ENCODE assay signal across 9 cellular contexts in the genomic region with DNA sequence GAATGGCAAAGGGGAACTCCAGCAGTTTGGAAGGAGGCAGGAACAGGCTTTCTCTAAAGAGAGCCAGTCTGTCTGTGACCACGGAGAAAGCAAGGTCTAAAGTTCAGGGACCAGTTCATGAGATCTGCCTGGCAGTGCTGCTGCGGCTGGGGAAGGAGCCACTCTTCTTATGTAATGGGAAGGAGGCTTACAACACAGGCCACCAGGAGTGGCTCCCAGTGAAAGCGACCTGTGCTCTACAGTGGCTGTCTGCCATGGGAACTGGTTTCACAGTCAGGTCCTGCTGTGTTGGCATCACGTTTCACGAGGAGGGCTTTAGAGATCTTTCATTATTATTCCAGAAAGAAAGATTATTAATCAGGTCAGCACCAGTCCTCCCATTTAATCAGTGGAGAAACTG.
DNase-seq lines count a peak whose midpoint lies in the region; ATAC-seq, FAIRE-seq and TF ChIP-seq lines count a peak whose summit lies in the region.
"Had no signal": no experiment of that assay in that cellular context is flagged by ENCODE, and none has a peak within 500 bp of the region (broad histone marks: within the 10 kb centered on the region; RNA-seq: fewer than 3 reads in every experiment).

No MANE protein-coding gene starts in this region.

- POLR2A ChIA-PET in A549 (lab: Yijun Ruan, JAX) = no interaction called here

- no peak for FAIRE-seq in A549 (lab: Jason Lieb, UNC)

- H3K36me3 ChIP-seq in lower lobe of right lung (no peaks in the 10 kb centered on the region), MG63 (no peaks in the 10 kb centered on the region), vagina (no peaks in the 10 kb centered on the region)
- H3K36me3 ChIP-seq: breast epithelium had no signal

- CTCF ChIA-PET in A549 (lab: Yijun Ruan, JAX) = interaction anchor here (1.0 kb wide), 1 partner anchor 20 kb away, joined by 3 read pairs; no protein-coding TSS in a partner anchor

- H3K4me3 ChIP-seq in A549 (no peak overlapping the region), lower lobe of right lung (no peak overlapping the region), MG63 (no peak overlapping the region), vagina (no peak overlapping the region)
- H3K4me3 ChIP-seq: breast epithelium had no signal

- TF ChIP-seq POLR2A in A549 (IDR thresholded peaks at IDR 0.05; ENCODE audit: low read length) (no peak), vagina (IDR thresholded peaks at IDR 0.05) (no peak)

- H3K27ac ChIP-seq in A549 = peak overlapping the region; percentile 76 to 86
- no peak overlapping the region for H3K27ac ChIP-seq in lower lobe of right lung
- H3K27ac ChIP-seq in vagina = no peak overlapping the region

- WGBS in A549 (ENCODE audit: missing lambda C conversion rate) = 8% methylated on average over 5 of the region's 5 CpGs

- no peak for TF ChIP-seq EP300 in A549 (IDR thresholded peaks at IDR 0.05)

- H3K4me1 ChIP-seq in A549 (peaks cover 58% of the 10 kb centered on the region), lower lobe of right lung (peaks cover 48% of the 10 kb centered on the region), vagina (peaks cover 37% of the 10 kb centered on the region)

- DNase-seq in A549 (ENCODE audit: low read depth in 1 of 2, low spot score in 1 of 2) = peak; percentile 20 to 66
- DNase-seq in Kasumi-1 (lab: John Stamatoyannopoulos, UW) = peak; percentile 27 to 36
- DNase-seq in astrocyte of the hippocampus (ENCODE audit: low read depth, low spot score) = peak; percentile 31
- DNase-seq in lower lobe of right lung = peak; percentile 78
- no peak for DNase-seq in NCI-H748 treated with DMSO at 0.1 percent for 48 hours (lab: John Stamatoyannopoulos, UW)
- DNase-seq in MG63 = no peak
- no peak for DNase-seq in vagina (ENCODE audit: extremely low spot score in 2 of 2)

- peak overlapping the region; percentile 66 for H3K4me2 ChIP-seq in A549

- TF ChIP-seq RAD21 in A549 (conservative IDR thresholded peaks at IDR 0.05 in 1 of 2, IDR thresholded peaks at IDR 0.05 in 1 of 2) = no peak

- H3K9me3 ChIP-seq in A549 (no peaks in the 10 kb centered on the region), lower lobe of right lung (no peaks in the 10 kb centered on the region), MG63 (no peaks in the 10 kb centered on the region), vagina (no peaks in the 10 kb centered on the region)
- H3K9me3 ChIP-seq: breast epithelium had no signal

- intact Hi-C loops in lower lobe of right lung (cut with DNase I) = no loop called here
- intact Hi-C loops in vagina (cut with DNase I) = loop anchor here (5.0 kb wide), 1 partner anchor 187 kb away; no protein-coding TSS in a partner anchor

- no peaks in the 10 kb centered on the region for H3K27me3 ChIP-seq in lower lobe of right lung (ENCODE audit: low read depth)
- H3K27me3 ChIP-seq in MG63 = no peaks in the 10 kb centered on the region
- H3K27me3 ChIP-seq in vagina = no peaks in the 10 kb centered on the region
- H3K27me3 ChIP-seq: breast epithelium had no signal

- peak; percentile 50 to 51; a peak in 3 of 6 replicates for ATAC-seq in A549
- peak; percentile 84 to 86 for ATAC-seq in lower lobe of right lung
- no peak for ATAC-seq in GM21825 (IDR thresholded peaks at IDR 0.05; ENCODE audit: unreplicated experiment)

- TF ChIP-seq CTCF in A549 (IDR thresholded peaks at IDR 0.05) (no peak), lower lobe of right lung (IDR thresholded peaks at IDR 0.05) (no peak), vagina (IDR thresholded peaks at IDR 0.05) (no peak)

TF ChIP-seq in A549, 52 proteins besides CTCF, POLR2A, EP300 and RAD21:
- TF ChIP-seq SMC3 (IDR thresholded peaks at IDR 0.05) (no peak), CEBPB (IDR thresholded peaks at IDR 0.05) (no peak), GATA3 (IDR thresholded peaks at IDR 0.05; ENCODE audit: borderline replicate concordance) (no peak), CBX2 (IDR thresholded peaks at IDR 0.05; ENCODE audit: borderline replicate concordance, low read depth) (no peak), HOXA7 (CRISPR knock-in tag; IDR thresholded peaks at IDR 0.05) (no peak), HEYL (CRISPR knock-in tag; IDR thresholded peaks at IDR 0.05) (no peak), FOSB (CRISPR knock-in tag; IDR thresholded peaks at IDR 0.05) (no peak), FOXS1 (CRISPR knock-in tag; IDR thresholded peaks at IDR 0.05) (no peak), HOXB5 (CRISPR knock-in tag; IDR thresholded peaks at IDR 0.05) (no peak), HDAC2 (IDR thresholded peaks at IDR 0.05) (no peak), NR3C1 (IDR thresholded peaks at IDR 0.05) (no peak), ZC3H11A (IDR thresholded peaks at IDR 0.05) (no peak), CHD2 (IDR thresholded peaks at IDR 0.05; ENCODE audit: low read length, partially characterized antibody) (no peak), ZSCAN20 (CRISPR knock-in tag; IDR thresholded peaks at IDR 0.05) (no peak)
- TF ChIP-seq, protein P1, sequence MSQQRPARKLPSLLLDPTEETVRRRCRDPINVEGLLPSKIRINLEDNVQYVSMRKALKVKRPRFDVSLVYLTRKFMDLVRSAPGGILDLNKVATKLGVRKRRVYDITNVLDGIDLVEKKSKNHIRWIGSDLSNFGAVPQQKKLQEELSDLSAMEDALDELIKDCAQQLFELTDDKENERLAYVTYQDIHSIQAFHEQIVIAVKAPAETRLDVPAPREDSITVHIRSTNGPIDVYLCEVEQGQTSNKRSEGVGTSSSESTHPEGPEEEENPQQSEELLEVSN (IDR thresholded peaks at IDR 0.05; ENCODE audit: borderline replicate concordance, low read depth) = no peak
TF ChIP-seq in A549: peak in this region for 0.

Comparison
In these comparisons a context has a peak if more than half of its experiments do, and no peak if none do; other contexts are left out.
1. DNase-seq: peak in A549 (2 of 2), Kasumi-1 (2 of 2), astrocyte of the hippocampus (single experiment) and lower lobe of right lung (single experiment); none in NCI-H748 treated with DMSO at 0.1 percent for 48 hours (single experiment), MG63 (single experiment) and vagina (0 of 2).
2. H3K27ac ChIP-seq: peak in A549 (2 of 2); none in lower lobe of right lung (single experiment) and vagina (single experiment).